In genomic region chr11:61967924-61968757, GRCh38 we compare ENCODE assay signal across 8 cellular contexts. TPM values are rescaled to one million over a fixed set of nuclear protein-coding genes. Genes with fewer than 3 reads are reported as not detected.
DNase-seq lines count a peak whose midpoint lies in the region; ATAC-seq, FAIRE-seq and TF ChIP-seq lines count a peak whose summit lies in the region.

No MANE protein-coding gene starts in this region.

- peaks cover 20% of the 10 kb centered on the region for H3K79me2 ChIP-seq in keratinocyte (ENCODE audit: control insufficient read depth, insufficient read depth, low read length)

- intact Hi-C loops in spleen (cut with DNase I; ENCODE audit: low total_unique reads) = no loop called here

- peaks cover 21% of the 10 kb centered on the region for H4K20me1 ChIP-seq in keratinocyte (ENCODE audit: control insufficient read depth, extremely low read depth, insufficient read depth, low read length)

- ATAC-seq in GM19328 (IDR thresholded peaks at IDR 0.05; ENCODE audit: unreplicated experiment) = peak; percentile 38
- peak; percentile 9 for ATAC-seq in SK-N-SH treated with all-trans-retinoic acid at 6 μM for 48 hours

- H3K27ac ChIP-seq in keratinocyte (ENCODE audit: control insufficient read depth, insufficient read depth, low read length) = peak overlapping the region; percentile 96
- H3K27ac ChIP-seq in spleen = peak overlapping the region; percentile 94 to 100 (median 99)

- H2AFZ ChIP-seq in keratinocyte (ENCODE audit: control insufficient read depth, low read length) = peak overlapping the region; percentile 65

- H3K4me3 Mint-ChIP-seq in brain = peak overlapping the region; percentile 91 to 100 (median 96)

- H3K9me3 Mint-ChIP-seq in brain = peaks cover 0 to 8% (median 0%) of the 10 kb centered on the region in 5 experiments

- H3K36me3 ChIP-seq in BE2C (peaks cover 22% of the 10 kb centered on the region), keratinocyte (ENCODE audit: control insufficient read depth in 2 of 2, extremely low read depth in 1 of 2, insufficient read depth in 2 of 2, low read length in 2 of 2) (peaks cover 12 to 26% of the 10 kb centered on the region in 2 experiments), spleen (peaks cover 0 to 30% (median 18%) of the 10 kb centered on the region in 6 donors)

- WGBS in spleen, 5 donors = 9 to 14% (median 12%) methylated on average over 38 to 53 of the region's 53 CpGs

- H3K9me3 ChIP-seq in BE2C = no peaks in the 10 kb centered on the region
- no peaks in the 10 kb centered on the region for H3K9me3 ChIP-seq in keratinocyte (ENCODE audit: control insufficient read depth, low read depth, low read length)
- no peaks in the 10 kb centered on the region for H3K9me3 ChIP-seq in spleen

- peaks cover 7% of the 10 kb centered on the region for H3K27me3 Mint-ChIP-seq in brain

- peaks cover 36% of the 10 kb centered on the region for H3K36me3 Mint-ChIP-seq in brain

- H3K9ac ChIP-seq in keratinocyte (ENCODE audit: control insufficient read depth, extremely low read depth, insufficient read depth, low read length) = peak overlapping the region; percentile 89

- H3K9me1 ChIP-seq in keratinocyte (ENCODE audit: control insufficient read depth, extremely low read depth, insufficient read depth, low read length) = no peaks in the 10 kb centered on the region

- H3K4me1 ChIP-seq in BE2C = peaks cover 12% of the 10 kb centered on the region
- peaks cover 62% of the 10 kb centered on the region for H3K4me1 ChIP-seq in keratinocyte (ENCODE audit: control insufficient read depth, extremely low read depth, insufficient read depth, low read length)
- H3K4me1 ChIP-seq in spleen = peaks cover 54 to 89% (median 82%) of the 10 kb centered on the region in 6 donors

- H3K4me1 Mint-ChIP-seq in brain = peaks cover 79% of the 10 kb centered on the region

- H3K4me3 ChIP-seq in BE2C (ENCODE audit: low read depth, low read length) = peak overlapping the region; percentile 73
- H3K4me3 ChIP-seq in keratinocyte (ENCODE audit: control insufficient read depth in 2 of 3, extremely low read depth in 1 of 3, insufficient read depth in 2 of 3, low read depth in 1 of 3, low read length in 3 of 3) = peak overlapping the region; percentile 82 to 93 (median 86)
- H3K4me3 ChIP-seq in spleen = peak overlapping the region; percentile 77 to 100 (median 94)

- H3K27ac Mint-ChIP-seq in brain = peak overlapping the region; percentile 87 to 100 (median 96)

- dilution Hi-C loops in keratinocyte (cut with MboI; ENCODE audit: extremely low pct_ligation_motif_present, low sequenced_read_pairs) = no loop called here

- TF ChIP-seq CTCF in BE2C (IDR thresholded peaks at IDR 0.05; ENCODE audit: low read depth, low read length) = no peak
- no peak for TF ChIP-seq CTCF in brain (conservative IDR thresholded peaks at IDR 0.05)
- no peak for TF ChIP-seq CTCF in keratinocyte (optimal IDR thresholded peaks at IDR 0.05 in 1 of 3, IDR thresholded peaks at IDR 0.05 in 1 of 3, conservative IDR thresholded peaks at IDR 0.05 in 1 of 3; ENCODE audit: extremely low read depth in 1 of 3, insufficient read depth in 2 of 3, low read length in 3 of 3)
- TF ChIP-seq CTCF in spleen (IDR thresholded peaks at IDR 0.05 in 8 of 11, conservative IDR thresholded peaks at IDR 0.05 in 3 of 11) = peak in 1 of 11 experiments; percentile 21

- peak overlapping the region; percentile 75 for H3K4me2 ChIP-seq in keratinocyte (ENCODE audit: control insufficient read depth, extremely low read depth, insufficient read depth, low read depth, low read length)

- H3K27me3 ChIP-seq in BE2C (no peaks in the 10 kb centered on the region), keratinocyte (ENCODE audit: control insufficient read depth, extremely low read depth, insufficient read depth, low read length) (no peaks in the 10 kb centered on the region), spleen (replicated peaks in 1 of 7) (no peaks in the 10 kb centered on the region)

- TF ChIP-seq POLR2A in spleen (IDR thresholded peaks at IDR 0.05) = no peak

- no peak for FAIRE-seq in keratinocyte (lab: Jason Lieb, UNC)

- DNase-seq in BE2C (no peak), HuH-7.5 (ENCODE audit: low spot score) (peak; percentile 65), keratinocyte (ENCODE audit: low read depth, low spot score) (no peak), spleen (peak; percentile 91)
- no peak for DNase-seq in NK-92 treated with Interleukin-12 subunit alpha and Interleukin-12 subunit beta, amount 100 ng/mL, for 24 hours (lab: John Stamatoyannopoulos, UW)

TF ChIP-seq in SK-N-SH treated with all-trans-retinoic acid at 6 μM for 48 hours, 23 proteins besides CTCF, POLR2A, EP300 and RAD21:
- TF ChIP-seq ZFP3 (CRISPR knock-in tag; IDR thresholded peaks at IDR 0.05) (peak; percentile 47; the same call in 1 of the 2 replicates), BACH2 (CRISPR knock-in tag; IDR thresholded peaks at IDR 0.05; ENCODE audit: borderline replicate concordance) (no peak)
TF ChIP-seq in SK-N-SH treated with all-trans-retinoic acid at 6 μM for 48 hours: peak in this region for 1.

RNA-seq across cellular contexts. Expression of gene FTH1, which starts 0.7 kb away (rescaled TPM):
- polyA plus RNA-seq in BE2C (2012; ENCODE audit: insufficient read depth, insufficient read length, low read depth) = 1,702 TPM
- 7,408 TPM for polyA plus RNA-seq in brain (ENCODE audit: insufficient read depth, low read depth, low replicate concordance)
- 1,058 to 1,956 TPM (median 1,726 TPM) in 3 replicates for polyA plus RNA-seq in keratinocyte
- 5,183 TPM for polyA plus RNA-seq in keratinocyte (2011; ENCODE audit: low read depth)
- 5,489 and 7,583 TPM in 2 replicates for polyA plus RNA-seq in keratinocyte (2011; cell fraction: cytosol; rRNA removed)
- 797 and 1,049 TPM in 2 replicates for polyA plus RNA-seq in keratinocyte (2011; cell fraction: nucleus; rRNA removed)
- polyA plus RNA-seq in keratinocyte (2012; ENCODE audit: low replicate concordance) = 2,908 and 8,623 TPM in 2 replicates
- polyA minus RNA-seq in keratinocyte = 1,021 to 1,963 TPM (median 1,204 TPM) in 3 replicates
- 2,586 TPM for polyA minus RNA-seq in keratinocyte (2011; cell fraction: cytosol; rRNA and poly(A)+ RNA removed)
- 293 and 451 TPM in 2 replicates for polyA minus RNA-seq in keratinocyte (2011; cell fraction: nucleus; rRNA and poly(A)+ RNA removed)
- 1,000 to 10,000 TPM; 1,915 to 2,864 (median 2,469) TPM for total RNA-seq in spleen
- 1,000 to 10,000 TPM; 2,005 to 3,321 (median 2,533) TPM for polyA plus RNA-seq in spleen

RNA-seq across cellular contexts. Expression of gene BEST1, which starts 18.0 kb away (rescaled TPM):
- polyA plus RNA-seq in BE2C (2012; ENCODE audit: insufficient read depth, insufficient read length, low read depth) = 1.5 TPM
- polyA plus RNA-seq in brain (ENCODE audit: insufficient read depth, low read depth, low replicate concordance) (12.1 TPM), keratinocyte (0.02 to 0.28 TPM (median 0.13 TPM) in 3 replicates), spleen (1 to 10 TPM; 2.6 to 4.3 (median 3.0) TPM)
- polyA plus RNA-seq in keratinocyte (2011; ENCODE audit: low read depth) = not detected
- polyA plus RNA-seq in keratinocyte (2011; cell fraction: cytosol; rRNA removed) = 0.06 and 0.07 TPM in 2 replicates
- polyA plus RNA-seq in keratinocyte (2011; cell fraction: nucleus; rRNA removed) = 0.19 and 0.23 TPM in 2 replicates
- polyA plus RNA-seq in keratinocyte (2012; ENCODE audit: low replicate concordance) = 0.87 and 2.4 TPM in 2 replicates
- 0.10 TPM in 1 of 3 replicates, not detected in the others for polyA minus RNA-seq in keratinocyte
- polyA minus RNA-seq in keratinocyte (2011; cell fraction: cytosol; rRNA and poly(A)+ RNA removed) = not detected
- 0.23 TPM in 1 of 2 replicates, not detected in the other for polyA minus RNA-seq in keratinocyte (2011; cell fraction: nucleus; rRNA and poly(A)+ RNA removed)
- total RNA-seq in spleen = 10 to 100 TPM in 5 of 7 donors, 1 to 10 TPM in 2; 6.8 to 20.4 (median 12.3) TPM

RNA-seq across cellular contexts. Expression of gene RAB3IL1, which starts 50.8 kb away (rescaled TPM):
- polyA plus RNA-seq in BE2C (2012; ENCODE audit: insufficient read depth, insufficient read length, low read depth) = 42.9 TPM
- polyA plus RNA-seq in brain (ENCODE audit: insufficient read depth, low read depth, low replicate concordance) (5.9 TPM), keratinocyte (0.31 to 0.66 TPM (median 0.32 TPM) in 3 replicates), spleen (10 to 100 TPM in 2 of 3 donors, 1 to 10 TPM in 1; 6.5 to 17.6 (median 14.1) TPM)
- polyA plus RNA-seq in keratinocyte (2011; ENCODE audit: low read depth) = 0.81 TPM
- 0.35 and 1.0 TPM in 2 replicates for polyA plus RNA-seq in keratinocyte (2011; cell fraction: cytosol; rRNA removed)
- 0.50 and 0.92 TPM in 2 replicates for polyA plus RNA-seq in keratinocyte (2011; cell fraction: nucleus; rRNA removed)
- polyA plus RNA-seq in keratinocyte (2012; ENCODE audit: low replicate concordance) = 0.52 and 0.79 TPM in 2 replicates
- 0.10 to 0.30 TPM (median 0.13 TPM) in 3 replicates for polyA minus RNA-seq in keratinocyte
- polyA minus RNA-seq in keratinocyte (2011; cell fraction: cytosol; rRNA and poly(A)+ RNA removed) = 1.2 TPM
- polyA minus RNA-seq in keratinocyte (2011; cell fraction: nucleus; rRNA and poly(A)+ RNA removed) = 0.21 and 0.70 TPM in 2 replicates
- 10 to 100 TPM; 34.3 to 57.1 (median 39.5) TPM for total RNA-seq in spleen

Comparison
In these comparisons a context has a peak if more than half of its experiments do, and no peak if none do; other contexts are left out.
1. DNase-seq: peak in HuH-7.5 (single experiment) and spleen (single experiment); none in BE2C (single experiment), keratinocyte (single experiment) and NK-92 treated with Interleukin-12 subunit alpha and Interleukin-12 subunit beta, amount 100 ng/mL, for 24 hours (single experiment).
2. Peak in every context shown above with its lines, with median percentiles within 50 percentile points of each other: H3K4me3 ChIP-seq.